Comparison of ENCODE assay signal across 9 cellular contexts in the genomic region with DNA sequence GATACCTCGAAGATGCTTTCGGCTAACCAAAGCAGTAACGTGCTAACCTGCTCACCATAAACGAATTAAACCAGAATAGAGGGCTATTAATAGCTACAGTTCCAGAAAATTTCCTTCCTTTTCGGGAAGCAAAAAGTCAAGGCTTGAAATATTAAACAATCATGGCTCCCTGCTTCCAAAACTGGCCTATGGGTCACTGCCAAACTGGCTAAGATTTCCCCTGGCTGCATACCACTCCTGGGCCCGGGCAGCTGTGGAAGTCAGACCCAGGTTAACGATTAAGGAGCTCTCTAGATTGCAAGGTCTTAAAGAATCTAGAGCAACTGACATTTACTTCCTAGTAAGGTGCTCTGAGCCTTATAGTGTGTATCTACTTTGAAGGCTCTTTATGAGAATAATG. TPM values are rescaled to one million over a fixed set of nuclear protein-coding genes. Genes with fewer than 3 reads are reported as not detected.
DNase-seq lines count a peak whose midpoint lies in the region; ATAC-seq and TF ChIP-seq lines count a peak whose summit lies in the region.
"Had no signal": no experiment of that assay in that cellular context is flagged by ENCODE, and none has a peak within 500 bp of the region (broad histone marks: within the 10 kb centered on the region; RNA-seq: fewer than 3 reads in every experiment).

No MANE protein-coding gene starts in this region.

- peak overlapping the region; percentile 69 for H3K4me3 ChIP-seq in SJSA1
- H3K4me3 ChIP-seq in right atrium auricular region = peak overlapping the region; percentile 81
- H3K4me3 ChIP-seq in skin epidermis = peak overlapping the region; percentile 53 to 84 (median 71)

- TF ChIP-seq CTCF in right atrium auricular region (IDR thresholded peaks at IDR 0.05) = no peak
- no peak for TF ChIP-seq CTCF in GM13977 (IDR thresholded peaks at IDR 0.05; ENCODE audit: extremely low read depth, insufficient read depth, missing control alignments)

- H3K36me3 ChIP-seq in SJSA1 (no peaks in the 10 kb centered on the region), right atrium auricular region (no peaks in the 10 kb centered on the region)

- no peak overlapping the region for H3K27ac ChIP-seq in SJSA1
- peak overlapping the region; percentile 96 to 97 for H3K27ac ChIP-seq in right atrium auricular region
- peak overlapping the region in 19 of 21 experiments; percentile 82 to 98 (median 95) for H3K27ac ChIP-seq in skin epidermis
- H3K27ac ChIP-seq: 22Rv1 had no signal

- no peak for ATAC-seq in GM18858 (IDR thresholded peaks at IDR 0.05; ENCODE audit: unreplicated experiment)

- in situ Hi-C loops in GM13977 (cut with MboI; ENCODE audit: low pct_unique_long_range_greater_than_20kb, low sequenced_read_pairs, unreplicated experiment) = no loop called here

- DNase-seq in DMS 273 (lab: John Stamatoyannopoulos, UW; ENCODE audit: unreplicated experiment) = peak; percentile 35
- DNase-seq in DMS 273 treated with DMSO at 0.1 percent for 48 hours (lab: John Stamatoyannopoulos, UW) = no peak
- DNase-seq in SJSA1 (ENCODE audit: low read depth in 1 of 2, low spot score in 2 of 2) = no peak
- no peak for DNase-seq in right atrium auricular region (ENCODE audit: low spot score)
- no peak for DNase-seq in NCI-H1694 (lab: John Stamatoyannopoulos, UW)
- no peak for DNase-seq in GM13977 (ENCODE audit: low spot score)

- H3K27me3 ChIP-seq in SJSA1 (replicated peaks) = no peaks in the 10 kb centered on the region
- no peaks in the 10 kb centered on the region for H3K27me3 ChIP-seq in right atrium auricular region

- H3K9me3 ChIP-seq in SJSA1 (replicated peaks) = no peaks in the 10 kb centered on the region
- no peaks in the 10 kb centered on the region for H3K9me3 ChIP-seq in right atrium auricular region

- H3K4me1 ChIP-seq in SJSA1 (replicated peaks) (peaks cover 8% of the 10 kb centered on the region), right atrium auricular region (peaks cover 0 to 46% of the 10 kb centered on the region in 2 donors)

RNA-seq across cellular contexts. Expression of a gene that starts 1.7 kb away (rescaled TPM):
- total RNA-seq in SJSA1 (2014; rRNA removed; shearing (Covaris generic)) = 10.1 and 14.8 TPM in 2 replicates
- 10 to 100 TPM; 56.7 to 59.5 TPM for total RNA-seq in right atrium auricular region
